ENCODE assay signal across 9 cellular contexts in genomic region chr21:41366522-41367151, GRCh38. TPM values are rescaled to one million over a fixed set of nuclear protein-coding genes. Genes with fewer than 3 reads are reported as not detected.
DNase-seq lines count a peak whose midpoint lies in the region; ATAC-seq, FAIRE-seq and TF ChIP-seq lines count a peak whose summit lies in the region.
"Had no signal": no experiment of that assay in that cellular context is flagged by ENCODE, and none has a peak within 500 bp of the region (broad histone marks: within the 10 kb centered on the region; RNA-seq: fewer than 3 reads in every experiment).

No MANE protein-coding gene starts in this region.

- no peak for TF ChIP-seq RAD21 in A549 (conservative IDR thresholded peaks at IDR 0.05 in 1 of 2, IDR thresholded peaks at IDR 0.05 in 1 of 2)

- POLR2A ChIA-PET in A549 (lab: Yijun Ruan, JAX) (no interaction called here), RWPE1 (lab: Yijun Ruan, JAX; ENCODE audit: low non-redundant PET) (no interaction called here)

- no peak overlapping the region for H3K4me3 ChIP-seq in A549
- peak overlapping the region; percentile 69 for H3K4me3 ChIP-seq in GM12865 (ENCODE audit: low read depth, low read length)
- H3K4me3 ChIP-seq: tibial nerve had no signal

- CTCF ChIA-PET in A549 (lab: Yijun Ruan, JAX) (interaction anchor here (0.5 kb wide), 1 partner anchor 283 kb away, joined by 4 read pairs; no protein-coding TSS in a partner anchor), RWPE1 (lab: Yijun Ruan, JAX) (interaction anchor here (0.6 kb wide), 1 partner anchor 224 kb away, joined by 4 read pairs; no protein-coding TSS in a partner anchor)

- peaks cover 12% of the 10 kb centered on the region; the same call in 2 of the 3 replicates for H3K4me1 ChIP-seq in A549

- ATAC-seq in A549 (peak; percentile 92 to 96), GM18520 (IDR thresholded peaks at IDR 0.05; ENCODE audit: unreplicated experiment) (no peak), HG03432 (IDR thresholded peaks at IDR 0.05; ENCODE audit: unreplicated experiment) (no peak)

- TF ChIP-seq EP300 in A549 (IDR thresholded peaks at IDR 0.05), result no peak

- DNase-seq in A549 (ENCODE audit: low read depth in 1 of 2, low spot score in 1 of 2) (peak; percentile 65 to 74), GM12865 (ENCODE audit: low read depth) (peak; percentile 83), RWPE1 (ENCODE audit: low spot score) (peak; percentile 96), germinal center (ENCODE audit: low spot score) (peak; percentile 22), pons (ENCODE audit: low spot score) (no peak)
- DNase-seq in effector CD8-positive, alpha-beta T cell (lab: John Stamatoyannopoulos, UW), result no peak

- H3K4me2 ChIP-seq in A549, result peak overlapping the region; percentile 73

- TF ChIP-seq POLR2A in A549 (IDR thresholded peaks at IDR 0.05; ENCODE audit: low read length), result no peak

- 34% methylated on average over 11 of the region's 12 CpGs for WGBS in A549 (ENCODE audit: missing lambda C conversion rate)

- H3K9me3 ChIP-seq in A549, result no peaks in the 10 kb centered on the region
- H3K9me3 ChIP-seq: tibial nerve had no signal

- no peak for FAIRE-seq in A549 (lab: Jason Lieb, UNC)

- TF ChIP-seq CTCF in A549 (IDR thresholded peaks at IDR 0.05), result no peak
- no peak for TF ChIP-seq CTCF in GM12865 (IDR thresholded peaks at IDR 0.05; ENCODE audit: insufficient read depth, low read depth, low read length, missing control alignments)
- TF ChIP-seq CTCF in RWPE1 (conservative IDR thresholded peaks at IDR 0.05; ENCODE audit: low read depth), result no peak

- H3K27ac ChIP-seq in A549 (peak overlapping the region; percentile 38 to 57), RWPE1 (no peak overlapping the region)

TF ChIP-seq in A549, 52 proteins besides CTCF, POLR2A, EP300 and RAD21:
- TF ChIP-seq CBX8 (IDR thresholded peaks at IDR 0.05) (no peak), ZSCAN20 (CRISPR knock-in tag; IDR thresholded peaks at IDR 0.05) (no peak), POLR2AphosphoS2 (conservative IDR thresholded peaks at IDR 0.05; ENCODE audit: low read length) (no peak), CEBPB (IDR thresholded peaks at IDR 0.05) (peak in 1 of 2 experiments; percentile 41; a peak in 1 of 4 replicates), NR3C1 (IDR thresholded peaks at IDR 0.05) (no peak), RFX5 (IDR thresholded peaks at IDR 0.05) (no peak), RNF2 (IDR thresholded peaks at IDR 0.05; ENCODE audit: borderline replicate concordance, low read depth) (no peak), KDM1A (IDR thresholded peaks at IDR 0.05; ENCODE audit: low read depth) (no peak), BHLHE40 (IDR thresholded peaks at IDR 0.05; ENCODE audit: low read depth, low read length) (no peak), ESRRA (IDR thresholded peaks at IDR 0.05; ENCODE audit: borderline replicate concordance, low read length) (no peak), FOSL2 (IDR thresholded peaks at IDR 0.05) (0 out of 2 replicates have a peak, but pooled peaks have one; percentile 24), FOSL2 (CRISPR knock-in tag; IDR thresholded peaks at IDR 0.05) (peak; percentile 53)
- TF ChIP-seq, protein P1, sequence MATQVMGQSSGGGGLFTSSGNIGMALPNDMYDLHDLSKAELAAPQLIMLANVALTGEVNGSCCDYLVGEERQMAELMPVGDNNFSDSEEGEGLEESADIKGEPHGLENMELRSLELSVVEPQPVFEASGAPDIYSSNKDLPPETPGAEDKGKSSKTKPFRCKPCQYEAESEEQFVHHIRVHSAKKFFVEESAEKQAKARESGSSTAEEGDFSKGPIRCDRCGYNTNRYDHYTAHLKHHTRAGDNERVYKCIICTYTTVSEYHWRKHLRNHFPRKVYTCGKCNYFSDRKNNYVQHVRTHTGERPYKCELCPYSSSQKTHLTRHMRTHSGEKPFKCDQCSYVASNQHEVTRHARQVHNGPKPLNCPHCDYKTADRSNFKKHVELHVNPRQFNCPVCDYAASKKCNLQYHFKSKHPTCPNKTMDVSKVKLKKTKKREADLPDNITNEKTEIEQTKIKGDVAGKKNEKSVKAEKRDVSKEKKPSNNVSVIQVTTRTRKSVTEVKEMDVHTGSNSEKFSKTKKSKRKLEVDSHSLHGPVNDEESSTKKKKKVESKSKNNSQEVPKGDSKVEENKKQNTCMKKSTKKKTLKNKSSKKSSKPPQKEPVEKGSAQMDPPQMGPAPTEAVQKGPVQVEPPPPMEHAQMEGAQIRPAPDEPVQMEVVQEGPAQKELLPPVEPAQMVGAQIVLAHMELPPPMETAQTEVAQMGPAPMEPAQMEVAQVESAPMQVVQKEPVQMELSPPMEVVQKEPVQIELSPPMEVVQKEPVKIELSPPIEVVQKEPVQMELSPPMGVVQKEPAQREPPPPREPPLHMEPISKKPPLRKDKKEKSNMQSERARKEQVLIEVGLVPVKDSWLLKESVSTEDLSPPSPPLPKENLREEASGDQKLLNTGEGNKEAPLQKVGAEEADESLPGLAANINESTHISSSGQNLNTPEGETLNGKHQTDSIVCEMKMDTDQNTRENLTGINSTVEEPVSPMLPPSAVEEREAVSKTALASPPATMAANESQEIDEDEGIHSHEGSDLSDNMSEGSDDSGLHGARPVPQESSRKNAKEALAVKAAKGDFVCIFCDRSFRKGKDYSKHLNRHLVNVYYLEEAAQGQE (IDR thresholded peaks at IDR 0.05), result no peak
- TF ChIP-seq, protein P2, sequence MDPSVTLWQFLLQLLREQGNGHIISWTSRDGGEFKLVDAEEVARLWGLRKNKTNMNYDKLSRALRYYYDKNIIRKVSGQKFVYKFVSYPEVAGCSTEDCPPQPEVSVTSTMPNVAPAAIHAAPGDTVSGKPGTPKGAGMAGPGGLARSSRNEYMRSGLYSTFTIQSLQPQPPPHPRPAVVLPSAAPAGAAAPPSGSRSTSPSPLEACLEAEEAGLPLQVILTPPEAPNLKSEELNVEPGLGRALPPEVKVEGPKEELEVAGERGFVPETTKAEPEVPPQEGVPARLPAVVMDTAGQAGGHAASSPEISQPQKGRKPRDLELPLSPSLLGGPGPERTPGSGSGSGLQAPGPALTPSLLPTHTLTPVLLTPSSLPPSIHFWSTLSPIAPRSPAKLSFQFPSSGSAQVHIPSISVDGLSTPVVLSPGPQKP (IDR thresholded peaks at IDR 0.05; ENCODE audit: low read depth, low read length), result no peak
- TF ChIP-seq, protein P3, sequence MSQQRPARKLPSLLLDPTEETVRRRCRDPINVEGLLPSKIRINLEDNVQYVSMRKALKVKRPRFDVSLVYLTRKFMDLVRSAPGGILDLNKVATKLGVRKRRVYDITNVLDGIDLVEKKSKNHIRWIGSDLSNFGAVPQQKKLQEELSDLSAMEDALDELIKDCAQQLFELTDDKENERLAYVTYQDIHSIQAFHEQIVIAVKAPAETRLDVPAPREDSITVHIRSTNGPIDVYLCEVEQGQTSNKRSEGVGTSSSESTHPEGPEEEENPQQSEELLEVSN (IDR thresholded peaks at IDR 0.05; ENCODE audit: borderline replicate concordance, low read depth), result no peak
TF ChIP-seq in A549: peak in this region for 2.

RNA-seq across cellular contexts. Expression of gene MX2, which starts 4.8 kb away (rescaled TPM):
- polyA plus RNA-seq in A549 (2011; rRNA removed) (0.13 TPM in 1 of 2 replicates, not detected in the other), A549 (2017; fragmentation: RNase III; extraction: RNeasy Plus Mini Kit Qiagen cat#74134 plus additional on column Dnase treatment) (0.05 TPM in 1 of 3 replicates, not detected in the others)
- polyA plus RNA-seq in A549 (2012; cell fraction: cytosol; rRNA removed), result not detected in 2 replicates
- not detected in 2 replicates for polyA plus RNA-seq in A549 (2012; cell fraction: nucleus; rRNA removed)
- polyA minus RNA-seq in A549 (2011; rRNA and poly(A)+ RNA removed), result not detected in 2 replicates

RNA-seq across cellular contexts. Expression of gene FAM3B, which starts 50.0 kb away (rescaled TPM):
- polyA plus RNA-seq in A549 (2011; rRNA removed) (not detected in 2 replicates), A549 (2017; fragmentation: RNase III; extraction: RNeasy Plus Mini Kit Qiagen cat#74134 plus additional on column Dnase treatment) (not detected in 3 replicates)
- polyA plus RNA-seq in A549 (2012; cell fraction: cytosol; rRNA removed), result not detected in 2 replicates
- not detected in 2 replicates for polyA plus RNA-seq in A549 (2012; cell fraction: nucleus; rRNA removed)
- polyA minus RNA-seq in A549 (2011; rRNA and poly(A)+ RNA removed), result not detected in 2 replicates

RNA-seq across cellular contexts. Expression of gene MX1, which starts 59.4 kb away (rescaled TPM):
- 0.78 and 0.96 TPM in 2 replicates for polyA plus RNA-seq in A549 (2011; rRNA removed)
- 0.17 and 0.30 TPM in 2 replicates for polyA plus RNA-seq in A549 (2012; cell fraction: cytosol; rRNA removed)
- 0.65 and 1.4 TPM in 2 replicates for polyA plus RNA-seq in A549 (2012; cell fraction: nucleus; rRNA removed)
- 0.58 to 0.78 TPM (median 0.67 TPM) in 3 replicates for polyA plus RNA-seq in A549 (2017; fragmentation: RNase III; extraction: RNeasy Plus Mini Kit Qiagen cat#74134 plus additional on column Dnase treatment)
- polyA minus RNA-seq in A549 (2011; rRNA and poly(A)+ RNA removed), result 1.4 and 2.3 TPM in 2 replicates

Comparison
In these comparisons a context has a peak if more than half of its experiments do, and no peak if none do; other contexts are left out.
1. ATAC-seq: peak in A549 (2 of 2); none in GM18520 (single experiment) and HG03432 (single experiment).
2. DNase-seq: peak in A549 (2 of 2), GM12865 (single experiment), RWPE1 (single experiment) and germinal center (single experiment); none in pons (single experiment) and effector CD8-positive, alpha-beta T cell (single experiment).